In genomic region chr14:105305350-105305749, GRCh38 we compare ENCODE assay signal across 16 cellular contexts. TPM values are rescaled to one million over a fixed set of nuclear protein-coding genes. Genes with fewer than 3 reads are reported as not detected.
DNase-seq lines count a peak whose midpoint lies in the region; ATAC-seq and FAIRE-seq lines count a peak whose summit lies in the region.
"Had no signal": no experiment of that assay in that cellular context is flagged by ENCODE, and none has a peak within 500 bp of the region (broad histone marks: within the 10 kb centered on the region; RNA-seq: fewer than 3 reads in every experiment).

No MANE protein-coding gene starts in this region.

- H3K4me3 Mint-ChIP-seq in activated CD8-positive, alpha-beta memory T cell treated with anti-CD3 and anti-CD28 coated beads, Interleukin-2, amount 10 ng/mL, durations not matched to agents 7 days and 5 days = no peak overlapping the region
- H3K4me3 Mint-ChIP-seq in activated T-helper 17 cell treated with anti-CD3 and anti-CD28 coated beads, Interleukin-2, amount 50 U/mL, for 72 hours = no peak overlapping the region
- H3K4me3 Mint-ChIP-seq in natural killer cell treated with Interleukin-12 subunit alpha and Interleukin-12 subunit beta and Interleukin-15 and Interleukin-18, amount 100 ng/mL, for 72 hours = peak overlapping the region; percentile 26

- peaks cover 27% of the 10 kb centered on the region for H3K4me1 Mint-ChIP-seq in activated CD8-positive, alpha-beta memory T cell treated with anti-CD3 and anti-CD28 coated beads, Interleukin-2, amount 10 ng/mL, durations not matched to agents 7 days and 5 days
- H3K4me1 Mint-ChIP-seq in activated T-helper 17 cell treated with anti-CD3 and anti-CD28 coated beads, Interleukin-2, amount 50 U/mL, for 72 hours = peaks cover 4% of the 10 kb centered on the region
- peaks cover 13 to 21% of the 10 kb centered on the region in 2 donors for H3K4me1 Mint-ChIP-seq in natural killer cell treated with Interleukin-12 subunit alpha and Interleukin-12 subunit beta and Interleukin-15 and Interleukin-18, amount 100 ng/mL, for 72 hours (ENCODE audit: low read depth in 2 of 2)

- H3K27me3 Mint-ChIP-seq in activated CD8-positive, alpha-beta memory T cell treated with anti-CD3 and anti-CD28 coated beads, Interleukin-2, amount 10 ng/mL, durations not matched to agents 7 days and 5 days = peaks cover 3% of the 10 kb centered on the region
- H3K27me3 Mint-ChIP-seq in activated T-helper 17 cell treated with anti-CD3 and anti-CD28 coated beads, Interleukin-2, amount 50 U/mL, for 72 hours = no peaks in the 10 kb centered on the region
- no peaks in the 10 kb centered on the region for H3K27me3 Mint-ChIP-seq in natural killer cell treated with Interleukin-12 subunit alpha and Interleukin-12 subunit beta and Interleukin-15 and Interleukin-18, amount 100 ng/mL, for 72 hours

- DNase-seq in activated CD8-positive, alpha-beta memory T cell treated with anti-CD3 and anti-CD28 coated beads, Interleukin-2, amount 10 ng/mL, durations not matched to agents 7 days and 5 days = peak; percentile 56
- no peak for DNase-seq in activated CD8-positive, alpha-beta memory T cell treated with anti-CD3 and anti-CD28 coated beads for 24 hours
- DNase-seq in KG1 (lab: John Stamatoyannopoulos, UW) = peak; percentile 29
- no peak for DNase-seq in natural killer cell treated with Interleukin-12 subunit alpha and Interleukin-12 subunit beta and Interleukin-15 and Interleukin-18, amount 100 ng/mL, for 72 hours (ENCODE audit: low spot score)
- DNase-seq in SIG-M5 (lab: John Stamatoyannopoulos, UW) = no peak
- no peak for DNase-seq in GM19239 (ENCODE audit: insufficient read length, low spot score)
- no peak for DNase-seq in SHP77 treated with DMSO at 0.1 percent for 48 hours (lab: John Stamatoyannopoulos, UW)
- DNase-seq: dermis blood vessel endothelial cell; foreskin melanocyte; H7; IMR-90; NCI-H2081; NCI-H510A; small intestine; stimulated activated CD8-positive, alpha-beta memory T cell treated with anti-CD3 and anti-CD28 coated beads, Interleukin-4, amount 100 ng/mL, for 48 hours had no signal

- CTCF ChIA-PET in activated CD8-positive, alpha-beta memory T cell treated with anti-CD3 and anti-CD28 coated beads, Interleukin-2, amount 10 ng/mL, durations not matched to agents 7 days and 5 days (lab: Charles Lee) = interaction anchor here (0.7 to 2.7 kb wide), 4 partner anchors 9 to 176 kb away, joined by 3 to 8 read pairs (median 6); partner anchors contain the start of gene PACS2

- peak overlapping the region; percentile 80 for H3K27ac Mint-ChIP-seq in activated CD8-positive, alpha-beta memory T cell treated with anti-CD3 and anti-CD28 coated beads, Interleukin-2, amount 10 ng/mL, durations not matched to agents 7 days and 5 days
- peak overlapping the region; percentile 67 for H3K27ac Mint-ChIP-seq in activated T-helper 17 cell treated with anti-CD3 and anti-CD28 coated beads, Interleukin-2, amount 50 U/mL, for 72 hours
- H3K27ac Mint-ChIP-seq in natural killer cell treated with Interleukin-12 subunit alpha and Interleukin-12 subunit beta and Interleukin-15 and Interleukin-18, amount 100 ng/mL, for 72 hours = peak overlapping the region; percentile 76 to 87

- no peak for FAIRE-seq in GM19239 (lab: Jason Lieb, UNC)
- FAIRE-seq: small intestine had no signal

- no peak for ATAC-seq in activated CD8-positive, alpha-beta memory T cell treated with anti-CD3 and anti-CD28 coated beads, Interleukin-2, amount 10 ng/mL, durations not matched to agents 7 days and 5 days
- no peak for ATAC-seq in activated T-helper 17 cell treated with anti-CD3 and anti-CD28 coated beads, Interleukin-2, amount 50 U/mL, for 72 hours (replicated peaks)
- no peak for ATAC-seq in natural killer cell treated with Interleukin-12 subunit alpha and Interleukin-12 subunit beta and Interleukin-15 and Interleukin-18, amount 100 ng/mL, for 72 hours

- no peaks in the 10 kb centered on the region for H3K9me3 Mint-ChIP-seq in activated CD8-positive, alpha-beta memory T cell treated with anti-CD3 and anti-CD28 coated beads, Interleukin-2, amount 10 ng/mL, durations not matched to agents 7 days and 5 days (ENCODE audit: low read depth)
- no peaks in the 10 kb centered on the region for H3K9me3 Mint-ChIP-seq in activated T-helper 17 cell treated with anti-CD3 and anti-CD28 coated beads, Interleukin-2, amount 50 U/mL, for 72 hours
- H3K9me3 Mint-ChIP-seq in natural killer cell treated with Interleukin-12 subunit alpha and Interleukin-12 subunit beta and Interleukin-15 and Interleukin-18, amount 100 ng/mL, for 72 hours = no peaks in the 10 kb centered on the region

- H3K36me3 Mint-ChIP-seq in activated CD8-positive, alpha-beta memory T cell treated with anti-CD3 and anti-CD28 coated beads, Interleukin-2, amount 10 ng/mL, durations not matched to agents 7 days and 5 days = peaks cover 2% of the 10 kb centered on the region
- no peaks in the 10 kb centered on the region for H3K36me3 Mint-ChIP-seq in activated T-helper 17 cell treated with anti-CD3 and anti-CD28 coated beads, Interleukin-2, amount 50 U/mL, for 72 hours (ENCODE audit: low read depth)
- H3K36me3 Mint-ChIP-seq in natural killer cell treated with Interleukin-12 subunit alpha and Interleukin-12 subunit beta and Interleukin-15 and Interleukin-18, amount 100 ng/mL, for 72 hours = no peaks in the 10 kb centered on the region

RNA-seq across cellular contexts. Expression of gene BRF1, which starts 4.5 kb away (rescaled TPM):
- 10 to 100 TPM; 32.2 to 51.8 TPM for total RNA-seq in activated CD8-positive, alpha-beta memory T cell treated with anti-CD3 and anti-CD28 coated beads, Interleukin-2, amount 10 ng/mL, durations not matched to agents 7 days and 5 days
- 10 to 100 TPM; 28.6 to 35.1 TPM for total RNA-seq in activated T-helper 17 cell treated with anti-CD3 and anti-CD28 coated beads, Interleukin-2, amount 50 U/mL, for 72 hours
- total RNA-seq in natural killer cell treated with Interleukin-12 subunit alpha and Interleukin-12 subunit beta and Interleukin-15 and Interleukin-18, amount 100 ng/mL, for 72 hours = 10 to 100 TPM; 43.4 to 76.5 TPM

RNA-seq across cellular contexts. Expression of gene PACS2, which starts 9.2 kb away (rescaled TPM):
- 10 to 100 TPM; 27.8 to 40.2 TPM for total RNA-seq in activated CD8-positive, alpha-beta memory T cell treated with anti-CD3 and anti-CD28 coated beads, Interleukin-2, amount 10 ng/mL, durations not matched to agents 7 days and 5 days
- 10 to 100 TPM; 26.4 to 30.0 TPM for total RNA-seq in activated T-helper 17 cell treated with anti-CD3 and anti-CD28 coated beads, Interleukin-2, amount 50 U/mL, for 72 hours
- total RNA-seq in natural killer cell treated with Interleukin-12 subunit alpha and Interleukin-12 subunit beta and Interleukin-15 and Interleukin-18, amount 100 ng/mL, for 72 hours = 10 to 100 TPM; 24.9 to 26.3 TPM

RNA-seq across cellular contexts. Expression of gene BTBD6, which starts 57.0 kb away (rescaled TPM):
- total RNA-seq in activated CD8-positive, alpha-beta memory T cell treated with anti-CD3 and anti-CD28 coated beads, Interleukin-2, amount 10 ng/mL, durations not matched to agents 7 days and 5 days = 10 to 100 TPM; 47.1 to 49.0 TPM
- 10 to 100 TPM; 19.5 to 41.3 TPM for total RNA-seq in activated T-helper 17 cell treated with anti-CD3 and anti-CD28 coated beads, Interleukin-2, amount 50 U/mL, for 72 hours
- total RNA-seq in natural killer cell treated with Interleukin-12 subunit alpha and Interleukin-12 subunit beta and Interleukin-15 and Interleukin-18, amount 100 ng/mL, for 72 hours = 10 to 100 TPM; 42.3 to 52.9 TPM

Comparison
In these comparisons a context has a peak if more than half of its experiments do, and no peak if none do; other contexts are left out.
1. DNase-seq: peak in activated CD8-positive, alpha-beta memory T cell treated with anti-CD3 and anti-CD28 coated beads, Interleukin-2, amount 10 ng/mL, durations not matched to agents 7 days and 5 days (single experiment) and KG1 (single experiment); none in activated CD8-positive, alpha-beta memory T cell treated with anti-CD3 and anti-CD28 coated beads for 24 hours (single experiment), natural killer cell treated with Interleukin-12 subunit alpha and Interleukin-12 subunit beta and Interleukin-15 and Interleukin-18, amount 100 ng/mL, for 72 hours (single experiment), SIG-M5 (single experiment), GM19239 (single experiment) and SHP77 treated with DMSO at 0.1 percent for 48 hours (single experiment).
2. Peak in every context shown above with its lines, with median percentiles within 50 percentile points of each other: H3K27ac Mint-ChIP-seq.